In the genomic region with DNA sequence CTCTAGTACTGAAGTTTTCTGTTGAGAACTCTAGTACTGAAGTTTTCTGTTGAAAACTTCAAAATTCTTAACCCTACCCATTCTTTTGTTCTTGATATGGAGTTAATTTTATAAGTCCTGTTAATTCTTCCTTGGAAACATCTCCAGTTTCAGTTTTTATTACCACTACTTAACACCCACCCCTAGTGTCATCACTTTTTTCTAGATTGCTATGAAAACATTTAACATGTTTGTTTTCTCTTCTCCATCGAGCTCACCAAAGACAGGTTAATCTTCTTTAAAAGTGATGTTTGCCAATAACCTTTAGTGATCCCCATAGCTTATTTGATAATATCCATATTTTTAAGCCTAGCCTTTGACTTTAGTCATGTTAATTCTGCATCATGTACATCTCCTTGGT, we compare ENCODE assay signal across 31 cellular contexts.
"Had no signal": no experiment of that assay in that cellular context is flagged by ENCODE, and none has a peak within 500 bp of the region (broad histone marks: within the 10 kb centered on the region; RNA-seq: fewer than 3 reads in every experiment).

No MANE protein-coding gene starts in this region.

- H3K4me1 ChIP-seq: psoas muscle, right lobe of liver, stomach, upper lobe of left lung, vagina had no signal

- H3K4me1 Mint-ChIP-seq: naive thymus-derived CD4-positive, alpha-beta T cell; stimulated activated effector memory CD8-positive, alpha-beta T cell treated with anti-CD3 and anti-CD28 coated beads, Interleukin-12 subunit alpha, Interleukin-12 subunit beta, amount 100 ng/mL, for 72 hours; stimulated activated naive B cell treated with anti-CD40 and anti-IgM and Interleukin-4, amounts not matched to agents 10 μg/mL and 1 μg/mL and 100 μg/mL, for 72 hours had no signal

- H3K9me3 Mint-ChIP-seq: nephron; stimulated activated naive B cell treated with anti-CD40 and anti-IgM and Interleukin-4, amounts not matched to agents 10 μg/mL and 1 μg/mL and 100 μg/mL, for 72 hours; stimulated activated naive CD8-positive, alpha-beta T cell treated with anti-CD3 and anti-CD28 coated beads, Interleukin-15, Interleukin-2, amounts not matched to agents 100 ng/mL and 50 ng/mL, for 24 hours had no signal

- FAIRE-seq: small intestine, urothelium cell line had no signal

- H3K4me3 Mint-ChIP-seq: naive thymus-derived CD4-positive, alpha-beta T cell; natural killer cell; nephron; neural crest cell; stimulated activated effector memory CD8-positive, alpha-beta T cell treated with anti-CD3 and anti-CD28 coated beads, Interleukin-12 subunit alpha, Interleukin-12 subunit beta, amount 100 ng/mL, for 72 hours; stimulated activated naive B cell treated with anti-CD40 and anti-IgM and Interleukin-4, amounts not matched to agents 10 μg/mL and 1 μg/mL and 100 μg/mL, for 72 hours; stimulated activated naive CD8-positive, alpha-beta T cell treated with anti-CD3 and anti-CD28 coated beads, Interleukin-15, Interleukin-2, amounts not matched to agents 100 ng/mL and 50 ng/mL, for 24 hours had no signal

- H3K36me3 ChIP-seq: neutrophil, ovary, right lobe of liver, sigmoid colon, stomach, thoracic aorta, thyroid gland, tibial nerve, upper lobe of left lung, vagina had no signal

- H3K36me3 Mint-ChIP-seq: naive thymus-derived CD4-positive, alpha-beta T cell; natural killer cell; stimulated activated effector memory CD8-positive, alpha-beta T cell treated with anti-CD3 and anti-CD28 coated beads, Interleukin-12 subunit alpha, Interleukin-12 subunit beta, amount 100 ng/mL, for 72 hours; stimulated activated naive B cell treated with anti-CD40 and anti-IgM and Interleukin-4, amounts not matched to agents 10 μg/mL and 1 μg/mL and 100 μg/mL, for 72 hours had no signal

- H3K27ac ChIP-seq: neutrophil, ovary, parathyroid adenoma, psoas muscle, right lobe of liver, sigmoid colon, stomach, thoracic aorta, thyroid gland, tibial nerve, upper lobe of left lung, vagina had no signal

- H3K27ac Mint-ChIP-seq: naive thymus-derived CD4-positive, alpha-beta T cell; natural killer cell; progenitor cell of endocrine pancreas; stimulated activated effector memory CD8-positive, alpha-beta T cell treated with anti-CD3 and anti-CD28 coated beads, Interleukin-12 subunit alpha, Interleukin-12 subunit beta, amount 100 ng/mL, for 72 hours; stimulated activated naive B cell treated with anti-CD40 and anti-IgM and Interleukin-4, amounts not matched to agents 10 μg/mL and 1 μg/mL and 100 μg/mL, for 72 hours; stimulated activated naive CD8-positive, alpha-beta T cell treated with anti-CD3 and anti-CD28 coated beads, Interleukin-15, Interleukin-2, amounts not matched to agents 100 ng/mL and 50 ng/mL, for 24 hours had no signal

- H3K9me3 ChIP-seq: neutrophil, ovary, psoas muscle, right lobe of liver, sigmoid colon, stomach, thoracic aorta, thyroid gland, tibial nerve, upper lobe of left lung, vagina had no signal

- DNase-seq: naive thymus-derived CD4-positive, alpha-beta T cell; natural killer cell; occipital lobe; ovary; posterior cingulate gyrus; psoas muscle; right cardiac atrium; right lobe of liver; sigmoid colon; small intestine; stimulated activated CD4-positive, alpha-beta T cell treated with anti-CD3 and anti-CD28 coated beads, Interleukin-15, amount 100 ng/mL, for 24 hours; stimulated activated CD4-positive, alpha-beta T cell treated with anti-CD3 and anti-CD28 coated beads, Interleukin-2, amount 100 ng/mL, for 24 hours; stimulated activated CD4-positive, alpha-beta T cell treated with anti-CD3 and anti-CD28 coated beads, Interleukin-2, amount 100 ng/mL, for 48 hours; stimulated activated CD4-positive, alpha-beta T cell treated with anti-CD3 and anti-CD28 coated beads, Interleukin-4, amount 100 ng/mL, for 24 hours; stimulated activated naive B cell treated with anti-CD40 and anti-IgM and Interleukin-4, amounts not matched to agents 10 μg/mL and 1 μg/mL and 100 μg/mL, for 72 hours; stimulated activated naive CD4-positive, alpha-beta T cell treated with Interleukin-2 at 50 U/mL for 16 hours; stomach; thyroid gland; trophoblast cell; upper lobe of left lung had no signal

- H3K27me3 Mint-ChIP-seq: progenitor cell of endocrine pancreas; stimulated activated naive CD8-positive, alpha-beta T cell treated with anti-CD3 and anti-CD28 coated beads, Interleukin-15, Interleukin-2, amounts not matched to agents 100 ng/mL and 50 ng/mL, for 24 hours had no signal

- H3K4me3 ChIP-seq: ovary, psoas muscle, right lobe of liver, sigmoid colon, stomach, thoracic aorta, thyroid gland, tibial nerve, upper lobe of left lung, vagina had no signal
